ENCODE assay signal across 1 cellular context in genomic region chr17:45923511-45924268, GRCh38.
TF ChIP-seq lines count a peak whose summit lies in the region.

No MANE protein-coding gene starts in this region.

TF ChIP-seq in HepG2, 621 proteins besides CTCF, POLR2A, EP300 and RAD21 (continued from another document and continues in another):
- TF ChIP-seq POGK (CRISPR knock-in tag; conservative IDR thresholded peaks at IDR 0.05) (peak; percentile 41; the same call in 1 of the 2 replicates), DBP (CRISPR knock-in tag; IDR thresholded peaks at IDR 0.05; ENCODE audit: not compliant biosample characterization) (no peak), SRY (CRISPR knock-in tag; IDR thresholded peaks at IDR 0.05) (no peak), PREB (CRISPR knock-in tag; IDR thresholded peaks at IDR 0.05) (no peak), DPF2 (CRISPR knock-in tag; IDR thresholded peaks at IDR 0.05; ENCODE audit: borderline replicate concordance, low read depth) (peak; percentile 56; the same call in 1 of the 2 replicates), ZNF644 (CRISPR knock-in tag; IDR thresholded peaks at IDR 0.05; ENCODE audit: low read depth) (peak; percentile 24; the same call in 1 of the 2 replicates), ZMYM2 (CRISPR knock-in tag; IDR thresholded peaks at IDR 0.05) (no peak), CEBPB (IDR thresholded peaks at IDR 0.05; ENCODE audit: borderline replicate concordance, low read depth, low read length) (peak; percentile 98), ATF2 (CRISPR knock-in tag; IDR thresholded peaks at IDR 0.05) (no peak), BCL3 (CRISPR knock-in tag; IDR thresholded peaks at IDR 0.05) (no peak), KLF16 (CRISPR knock-in tag; IDR thresholded peaks at IDR 0.05) (peak in 1 of 2 experiments; percentile 80; a peak in 1 of 4 replicates), KLF6 (CRISPR knock-in tag; IDR thresholded peaks at IDR 0.05) (0 out of 2 replicates have a peak, but pooled peaks have one; percentile 62), NCOR1 (IDR thresholded peaks at IDR 0.05; ENCODE audit: borderline replicate concordance, low read length) (peak; percentile 93; the same call in 1 of the 2 replicates), ZNF749 (CRISPR knock-in tag; IDR thresholded peaks at IDR 0.05; ENCODE audit: borderline replicate concordance) (peak; percentile 53; the same call in 1 of the 2 replicates), THAP11 (CRISPR knock-in tag; IDR thresholded peaks at IDR 0.05) (peak; percentile 35; the same call in 1 of the 2 replicates), TFAP4 (IDR thresholded peaks at IDR 0.05; ENCODE audit: borderline replicate concordance, low read depth) (peak; percentile 65; the same call in 1 of the 2 replicates), ARNT (IDR thresholded peaks at IDR 0.05) (no peak), HMG20B (CRISPR knock-in tag; conservative IDR thresholded peaks at IDR 0.05) (0 out of 2 replicates have a peak, but pooled peaks have one; percentile 39), ZNF101 (CRISPR knock-in tag; IDR thresholded peaks at IDR 0.05; ENCODE audit: borderline replicate concordance, low read depth) (0 out of 2 replicates have a peak, but pooled peaks have one; percentile 22), NR2C2 (CRISPR knock-in tag; IDR thresholded peaks at IDR 0.05; ENCODE audit: borderline replicate concordance) (peak; percentile 42; the same call in 1 of the 2 replicates), ARNT2 (CRISPR knock-in tag; IDR thresholded peaks at IDR 0.05; ENCODE audit: low read depth) (peak; percentile 27; the same call in 1 of the 2 replicates), KDM3A (CRISPR knock-in tag; IDR thresholded peaks at IDR 0.05; ENCODE audit: low read depth) (no peak), ZFX (CRISPR knock-in tag; IDR thresholded peaks at IDR 0.05; ENCODE audit: low read depth) (peak; percentile 42; the same call in 1 of the 2 replicates), NFIC (IDR thresholded peaks at IDR 0.05; ENCODE audit: low read length) (peak; percentile 70; the same call in 1 of the 2 replicates), SOX13 (IDR thresholded peaks at IDR 0.05) (no peak), SOX13 (CRISPR knock-in tag; conservative IDR thresholded peaks at IDR 0.05 in 1 of 2, IDR thresholded peaks at IDR 0.05 in 1 of 2) (0 out of 4 replicates have a peak, but pooled peaks of 1 of the 2 experiments have one; percentile 35), HMG20A (CRISPR knock-in tag; IDR thresholded peaks at IDR 0.05; ENCODE audit: borderline replicate concordance) (peak; percentile 43; the same call in 1 of the 2 replicates), ZNF12 (CRISPR knock-in tag; IDR thresholded peaks at IDR 0.05) (peak; percentile 70), ZHX1 (CRISPR knock-in tag; IDR thresholded peaks at IDR 0.05; ENCODE audit: low read depth) (0 out of 2 replicates have a peak, but pooled peaks have one; percentile 33), KDM5A (IDR thresholded peaks at IDR 0.05; ENCODE audit: borderline replicate concordance, low read length) (0 out of 2 replicates have a peak, but pooled peaks have one; percentile 32), NCOA2 (CRISPR knock-in tag; IDR thresholded peaks at IDR 0.05) (peak; percentile 58; the same call in 1 of the 2 replicates), KIAA2018 (CRISPR knock-in tag; IDR thresholded peaks at IDR 0.05; ENCODE audit: borderline replicate concordance) (no peak), FOXJ3 (CRISPR knock-in tag; IDR thresholded peaks at IDR 0.05; ENCODE audit: borderline replicate concordance) (0 out of 2 replicates have a peak, but pooled peaks have one; percentile 10), NR2F6 (IDR thresholded peaks at IDR 0.05) (peak; percentile 43; the same call in 1 of the 2 replicates), NR2F6 (CRISPR knock-in tag; IDR thresholded peaks at IDR 0.05) (no peak), ASH2L (IDR thresholded peaks at IDR 0.05; ENCODE audit: insufficient read length, low read depth, low read length) (peak; percentile 83), FOXO4 (CRISPR knock-in tag; conservative IDR thresholded peaks at IDR 0.05) (0 out of 2 replicates have a peak, but pooled peaks have one; percentile 36)
